In genomic region chr4:2954358-2955185, GRCh38 we compare ENCODE assay signal across 9 cellular contexts. TPM values are rescaled to one million over a fixed set of nuclear protein-coding genes. Genes with fewer than 3 reads are reported as not detected.
DNase-seq lines count a peak whose midpoint lies in the region; ATAC-seq and TF ChIP-seq lines count a peak whose summit lies in the region.
"Had no signal": no experiment of that assay in that cellular context is flagged by ENCODE, and none has a peak within 500 bp of the region (broad histone marks: within the 10 kb centered on the region; RNA-seq: fewer than 3 reads in every experiment).

No MANE protein-coding gene starts in this region.

- no peaks in the 10 kb centered on the region for H3K9me3 Mint-ChIP-seq in brain
- H3K9me3 Mint-ChIP-seq: neural crest cell had no signal

- TF ChIP-seq POLR2A in NB4 (IDR thresholded peaks at IDR 0.05; ENCODE audit: extremely low read depth, insufficient read length), result no peak

- no peaks in the 10 kb centered on the region for H3K4me1 ChIP-seq in BE2C

- ATAC-seq in GM18907 (IDR thresholded peaks at IDR 0.05; ENCODE audit: unreplicated experiment) (peak; percentile 56), HG03565 (IDR thresholded peaks at IDR 0.05; ENCODE audit: unreplicated experiment) (no peak), GM19328 (IDR thresholded peaks at IDR 0.05; ENCODE audit: unreplicated experiment) (no peak)

- H3K4me3 ChIP-seq in BE2C (ENCODE audit: low read depth, low read length), result no peak overlapping the region
- no peak overlapping the region for H3K4me3 ChIP-seq in NB4 (ENCODE audit: low read depth, low read length)

- TF ChIP-seq CTCF in BE2C (IDR thresholded peaks at IDR 0.05; ENCODE audit: low read depth, low read length) (peak; percentile 20; the same call in 1 of the 2 replicates), NB4 (IDR thresholded peaks at IDR 0.05; ENCODE audit: low read depth, low read length) (peak; percentile 35), brain (conservative IDR thresholded peaks at IDR 0.05) (peak in 1 of 2 experiments; percentile 33)

- H3K9me3 ChIP-seq in BE2C, result no peaks in the 10 kb centered on the region

- no peak overlapping the region for H3K4me3 Mint-ChIP-seq in brain
- H3K4me3 Mint-ChIP-seq: neural crest cell had no signal

- H3K36me3 Mint-ChIP-seq in brain, result peaks cover 82% of the 10 kb centered on the region

- no peaks in the 10 kb centered on the region for H3K27me3 ChIP-seq in BE2C

- DNase-seq in BE2C (peak; percentile 27), NB4 (ENCODE audit: low read depth) (peak; percentile 67), NCI-H510A (lab: John Stamatoyannopoulos, UW) (no peak)
- peak; percentile 62 to 85 for DNase-seq in stimulated activated CD4-positive, alpha-beta T cell treated with anti-CD3 and anti-CD28 coated beads, Interleukin-4, amount 100 ng/mL, for 48 hours (ENCODE audit: low read depth in 2 of 2)

- H3K27me3 Mint-ChIP-seq in brain, result no peaks in the 10 kb centered on the region

- peaks cover 90% of the 10 kb centered on the region for H3K36me3 ChIP-seq in BE2C

- H3K4me1 Mint-ChIP-seq in brain, result peaks cover 17% of the 10 kb centered on the region

- H3K27ac Mint-ChIP-seq in brain, result peak overlapping the region in 3 of 5 experiments; percentile 10 to 69 (median 38)

RNA-seq across cellular contexts. Expression of gene NOP14, which starts 8.6 kb away (rescaled TPM):
- 44.8 TPM for polyA plus RNA-seq in BE2C (2012; ENCODE audit: insufficient read depth, insufficient read length, low read depth)
- 14.7 TPM for polyA plus RNA-seq in brain (ENCODE audit: insufficient read depth, low read depth, low replicate concordance)

RNA-seq across cellular contexts. Expression of gene GRK4, which starts 8.8 kb away (rescaled TPM):
- polyA plus RNA-seq in BE2C (2012; ENCODE audit: insufficient read depth, insufficient read length, low read depth), result 3.8 TPM
- 8.4 TPM for polyA plus RNA-seq in brain (ENCODE audit: insufficient read depth, low read depth, low replicate concordance)
